In genomic region chr5:88686077-88686541, GRCh38 we compare ENCODE assay signal across 25 cellular contexts.
A peak's percentile ranks its signal among the peaks of the same experiment; 100 is the strongest.
DNase-seq lines count a peak whose midpoint lies in the region; ATAC-seq and TF ChIP-seq lines count a peak whose summit lies in the region.
"Had no signal": no experiment of that assay in that cellular context is flagged by ENCODE, and none has a peak within 500 bp of the region (broad histone marks: within the 10 kb centered on the region; RNA-seq: fewer than 3 reads in every experiment).

No MANE protein-coding gene starts in this region.

- peak overlapping the region; percentile 48 for H3K27ac Mint-ChIP-seq in activated CD8-positive, alpha-beta T cell treated with anti-CD3 and anti-CD28 coated beads, Interleukin-2, amount 10 ng/mL, durations not matched to agents 7 days and 5 days
- H3K27ac Mint-ChIP-seq in activated CD8-positive, alpha-beta T cell treated with anti-CD3 and anti-CD28 coated beads for 36 hours: no peak overlapping the region
- H3K27ac Mint-ChIP-seq in glutamatergic neuron (ENCODE audit: unreplicated experiment): peak overlapping the region; percentile 5
- H3K27ac Mint-ChIP-seq: T-cell had no signal

- intact Hi-C loops in activated CD8-positive, alpha-beta T cell treated with anti-CD3 and anti-CD28 coated beads for 36 hours (cut with micrococcal nuclease): no loop called here

- peaks cover 7% of the 10 kb centered on the region for H3K36me3 Mint-ChIP-seq in activated CD8-positive, alpha-beta T cell treated with anti-CD3 and anti-CD28 coated beads, Interleukin-2, amount 10 ng/mL, durations not matched to agents 7 days and 5 days (ENCODE audit: low read depth)
- no peaks in the 10 kb centered on the region for H3K36me3 Mint-ChIP-seq in activated CD8-positive, alpha-beta T cell treated with anti-CD3 and anti-CD28 coated beads for 36 hours (ENCODE audit: low read depth)
- H3K36me3 Mint-ChIP-seq in glutamatergic neuron (ENCODE audit: unreplicated experiment): peaks cover 6% of the 10 kb centered on the region
- H3K36me3 Mint-ChIP-seq: T-cell had no signal

- TF ChIP-seq CTCF in activated CD8-positive, alpha-beta T cell treated with anti-CD3 and anti-CD28 coated beads for 36 hours (IDR thresholded peaks at IDR 0.05): no peak
- no peak for TF ChIP-seq CTCF in glutamatergic neuron (IDR thresholded peaks at IDR 0.05; ENCODE audit: partially characterized antibody, unreplicated experiment)

- no peaks in the 10 kb centered on the region for H3K9me3 Mint-ChIP-seq in activated CD8-positive, alpha-beta T cell treated with anti-CD3 and anti-CD28 coated beads, Interleukin-2, amount 10 ng/mL, durations not matched to agents 7 days and 5 days (ENCODE audit: insufficient read depth)
- no peaks in the 10 kb centered on the region for H3K9me3 Mint-ChIP-seq in activated CD8-positive, alpha-beta T cell treated with anti-CD3 and anti-CD28 coated beads for 36 hours
- peaks cover 32% of the 10 kb centered on the region for H3K9me3 Mint-ChIP-seq in glutamatergic neuron (ENCODE audit: unreplicated experiment)

- peak overlapping the region; percentile 10 for H3K4me3 Mint-ChIP-seq in activated CD8-positive, alpha-beta T cell treated with anti-CD3 and anti-CD28 coated beads, Interleukin-2, amount 10 ng/mL, durations not matched to agents 7 days and 5 days
- H3K4me3 Mint-ChIP-seq in activated CD8-positive, alpha-beta T cell treated with anti-CD3 and anti-CD28 coated beads for 36 hours: no peak overlapping the region
- H3K4me3 Mint-ChIP-seq in glutamatergic neuron (ENCODE audit: unreplicated experiment): peak overlapping the region; percentile 35
- H3K4me3 Mint-ChIP-seq: T-cell had no signal

- no peak for ATAC-seq in activated CD8-positive, alpha-beta T cell treated with anti-CD3 and anti-CD28 coated beads, Interleukin-2, amount 10 ng/mL, durations not matched to agents 7 days and 5 days
- no peak for ATAC-seq in activated CD8-positive, alpha-beta T cell treated with anti-CD3 and anti-CD28 coated beads for 36 hours
- ATAC-seq in HG02970 (IDR thresholded peaks at IDR 0.05; ENCODE audit: low FRiP score, unreplicated experiment): no peak
- no peak for ATAC-seq in HG02759 (IDR thresholded peaks at IDR 0.05; ENCODE audit: unreplicated experiment)
- ATAC-seq: activated naive CD4-positive, alpha-beta T cell treated with anti-CD3 and anti-CD28 coated beads, Interleukin-2, amount 50 U/mL, for 72 hours; HepG2; Panc1; psoas muscle; T-cell had no signal

- peaks cover 87% of the 10 kb centered on the region for H3K27me3 Mint-ChIP-seq in activated CD8-positive, alpha-beta T cell treated with anti-CD3 and anti-CD28 coated beads, Interleukin-2, amount 10 ng/mL, durations not matched to agents 7 days and 5 days (ENCODE audit: low read depth)
- H3K27me3 Mint-ChIP-seq in activated CD8-positive, alpha-beta T cell treated with anti-CD3 and anti-CD28 coated beads for 36 hours: peaks cover 85% of the 10 kb centered on the region
- peaks cover 50% of the 10 kb centered on the region for H3K27me3 Mint-ChIP-seq in glutamatergic neuron (ENCODE audit: unreplicated experiment)

- no peak for DNase-seq in activated CD8-positive, alpha-beta T cell treated with anti-CD3 and anti-CD28 coated beads, Interleukin-2, amount 10 ng/mL, durations not matched to agents 7 days and 5 days
- no peak for DNase-seq in activated CD8-positive, alpha-beta T cell treated with anti-CD3 and anti-CD28 coated beads for 36 hours
- DNase-seq in glutamatergic neuron (no peak), putamen (ENCODE audit: low spot score) (peak; percentile 56), T-helper 9 cell (no peak)
- DNase-seq: ACHN; activated T-cell treated with anti-CD3 and anti-CD28 coated beads, Interleukin-2, amount 50 U/mL, for 48 hours; brain microvascular endothelial cell; colonic mucosa; GM23248; NCI-H1092 treated with DMSO at 0.1 percent for 48 hours; NCI-H2029 treated with DMSO at 0.1 percent for 48 hours; NCI-H446; psoas muscle; SIG-M5; T-cell; testis had no signal

- peak overlapping the region; percentile 92 for H3K27ac ChIP-seq in angular gyrus (ENCODE audit: low read depth, low read length)
- H3K27ac ChIP-seq: BLaER1 treated with 17β-estradiol and CSF1 and Interleukin-3, amounts not matched to agents 10 nM and 100 nM; brain microvascular endothelial cell; colonic mucosa; GM23248; HL-60; psoas muscle; testis had no signal

- CTCF ChIA-PET in activated CD8-positive, alpha-beta T cell treated with anti-CD3 and anti-CD28 coated beads, Interleukin-2, amount 10 ng/mL, durations not matched to agents 7 days and 5 days (lab: Charles Lee): no interaction called here
- CTCF ChIA-PET in activated CD8-positive, alpha-beta T cell treated with anti-CD3 and anti-CD28 coated beads for 36 hours (lab: Charles Lee): interaction anchor here (0.7 to 2.3 kb wide), 2 partner anchors 10 to 905 kb away, joined by 4 to 10 read pairs; no protein-coding TSS in a partner anchor

- peaks cover 16% of the 10 kb centered on the region for H3K4me1 Mint-ChIP-seq in activated CD8-positive, alpha-beta T cell treated with anti-CD3 and anti-CD28 coated beads, Interleukin-2, amount 10 ng/mL, durations not matched to agents 7 days and 5 days (ENCODE audit: low read depth)
- H3K4me1 Mint-ChIP-seq in activated CD8-positive, alpha-beta T cell treated with anti-CD3 and anti-CD28 coated beads for 36 hours (ENCODE audit: low read depth): peaks cover 13% of the 10 kb centered on the region
- H3K4me1 Mint-ChIP-seq in glutamatergic neuron (ENCODE audit: low read depth, unreplicated experiment): peaks cover 26% of the 10 kb centered on the region

- POLR2A ChIA-PET in activated CD8-positive, alpha-beta T cell treated with anti-CD3 and anti-CD28 coated beads, Interleukin-2, amount 10 ng/mL, durations not matched to agents 7 days and 5 days (lab: Charles Lee): interaction anchor here (0.6 kb wide), 1 partner anchor 9 kb away, joined by 3 read pairs; no protein-coding TSS in a partner anchor
- POLR2A ChIA-PET in activated CD8-positive, alpha-beta T cell treated with anti-CD3 and anti-CD28 coated beads for 36 hours (lab: Charles Lee): no interaction called here
